Comparison of ENCODE assay signal across 24 cellular contexts in genomic region chr10:3031490-3031889, GRCh38. TPM values are rescaled to one million over a fixed set of nuclear protein-coding genes. Genes with fewer than 3 reads are reported as not detected.
DNase-seq lines count a peak whose midpoint lies in the region; ATAC-seq, FAIRE-seq and TF ChIP-seq lines count a peak whose summit lies in the region.
"Had no signal": no experiment of that assay in that cellular context is flagged by ENCODE, and none has a peak within 500 bp of the region (broad histone marks: within the 10 kb centered on the region; RNA-seq: fewer than 3 reads in every experiment).

No MANE protein-coding gene starts in this region.

- peaks cover 13% of the 10 kb centered on the region for H3K27me3 ChIP-seq in PC-3 (ENCODE audit: low read length)
- H3K27me3 ChIP-seq: BLaER1 had no signal

- no peak overlapping the region for H3K9ac ChIP-seq in PC-3 (ENCODE audit: low read length)
- H3K9ac ChIP-seq: BLaER1 had no signal

- no peaks in the 10 kb centered on the region for H3K9me2 ChIP-seq in PC-3 (replicated peaks; ENCODE audit: low read length)

- no peaks in the 10 kb centered on the region for H3K9me3 ChIP-seq in PC-3 (ENCODE audit: low read length)
- H3K9me3 ChIP-seq: BLaER1 had no signal

- H3F3A ChIP-seq in PC-3 (ENCODE audit: low read length, unreplicated experiment) = no peaks in the 10 kb centered on the region

- H3K4me2 ChIP-seq in PC-3 (ENCODE audit: low read length) = no peak overlapping the region
- H3K4me2 ChIP-seq: BLaER1, GM23338 had no signal

- H3K27ac ChIP-seq in PC-3 (ENCODE audit: low read length) = no peak overlapping the region
- H3K27ac ChIP-seq: 22Rv1, BLaER1, C4-2B had no signal

- POLR2A ChIA-PET in PC-3 (lab: Charles Lee; ENCODE audit: unreplicated experiment) = no interaction called here

- no peaks in the 10 kb centered on the region for H3K79me2 ChIP-seq in PC-3 (ENCODE audit: low read length)

- no peaks in the 10 kb centered on the region; the same call in 1 of the 2 replicates for H3K4me1 ChIP-seq in PC-3 (ENCODE audit: insufficient read depth, low read length)
- H3K4me1 ChIP-seq: Caco-2 had no signal

- CTCF ChIA-PET in PC-3 (lab: Charles Lee) = no interaction called here

- no peaks in the 10 kb centered on the region for H3K36me3 ChIP-seq in PC-3 (ENCODE audit: low read depth, low read length)
- H3K36me3 ChIP-seq: BLaER1 had no signal

- ATAC-seq in PC-3 (peak; percentile 58), HG03095 (IDR thresholded peaks at IDR 0.05; ENCODE audit: unreplicated experiment) (no peak), SK-N-SH treated with all-trans-retinoic acid at 6 μM for 48 hours (no peak), HG02623 (IDR thresholded peaks at IDR 0.05; ENCODE audit: unreplicated experiment) (no peak)
- ATAC-seq: CD8-positive, alpha-beta T cell; GM23338; HCT116 had no signal

- intact Hi-C loops in PC-3 (cut with micrococcal nuclease) = no loop called here

- no peak for TF ChIP-seq CTCF in PC-3 (conservative IDR thresholded peaks at IDR 0.05; ENCODE audit: low read depth, low read length)

- H4K20me1 ChIP-seq in PC-3 (ENCODE audit: low read length) = no peaks in the 10 kb centered on the region
- H4K20me1 ChIP-seq: BLaER1 had no signal

- BruUV-seq in PC-3 (replicated peaks; lab: Mats Ljungman, UMichigan) = no TSS peak

- peak; percentile 28 for DNase-seq in EH (ENCODE audit: low read depth)
- DNase-seq in PC-3 = peak; percentile 45
- DNase-seq in retina = peak; percentile 34
- no peak for DNase-seq in GF-D8 (lab: John Stamatoyannopoulos, UW)
- DNase-seq: Caco-2; CD4-positive, CD25-positive, alpha-beta regulatory T cell; CD8-positive, alpha-beta T cell; DMS153; DND-41; EL; GDM1; H9 had no signal

- H2AFZ ChIP-seq in PC-3 (ENCODE audit: low read length) = no peak overlapping the region
- H2AFZ ChIP-seq: GM23338 had no signal

- H3K4me3 ChIP-seq in PC-3 (ENCODE audit: low read length) = no peak overlapping the region
- H3K4me3 ChIP-seq: BLaER1, GM23338 had no signal

- FAIRE-seq in endometrium (lab: Jason Lieb, UNC) = peak; percentile 90
- FAIRE-seq: A204.1, GM12891, GM19239 had no signal

TF ChIP-seq in SK-N-SH treated with all-trans-retinoic acid at 6 μM for 48 hours, 23 proteins besides CTCF, POLR2A, EP300 and RAD21:
- TF ChIP-seq POU6F1 (CRISPR knock-in tag; IDR thresholded peaks at IDR 0.05; ENCODE audit: borderline replicate concordance, low read depth) (no peak), ZFP30 (CRISPR knock-in tag; IDR thresholded peaks at IDR 0.05) (no peak), ZNF565 (CRISPR knock-in tag; conservative IDR thresholded peaks at IDR 0.05; ENCODE audit: low read depth) (no peak), GLIS3 (CRISPR knock-in tag; IDR thresholded peaks at IDR 0.05) (no peak), TSHZ2 (CRISPR knock-in tag; IDR thresholded peaks at IDR 0.05) (no peak), CSRNP3 (CRISPR knock-in tag; IDR thresholded peaks at IDR 0.05) (no peak), RARB (CRISPR knock-in tag; IDR thresholded peaks at IDR 0.05) (no peak), ISL1 (CRISPR knock-in tag; IDR thresholded peaks at IDR 0.05) (no peak), ZNF70 (CRISPR knock-in tag; IDR thresholded peaks at IDR 0.05) (no peak), ZNF8 (CRISPR knock-in tag; IDR thresholded peaks at IDR 0.05) (no peak), CSDC2 (CRISPR knock-in tag; IDR thresholded peaks at IDR 0.05) (no peak)

RNA-seq across cellular contexts. Expression of gene PFKP, which starts 35.9 kb away (rescaled TPM):
- 140 and 172 TPM in 2 replicates for total RNA-seq in PC-3 (2014; rRNA removed)
